ENCODE assay signal across 18 cellular contexts in genomic region chr15:80289558-80290277, GRCh38. TPM values are rescaled to one million over a fixed set of nuclear protein-coding genes. Genes with fewer than 3 reads are reported as not detected.
DNase-seq lines count a peak whose midpoint lies in the region; ATAC-seq and TF ChIP-seq lines count a peak whose summit lies in the region.
"Had no signal": no experiment of that assay in that cellular context is flagged by ENCODE, and none has a peak within 500 bp of the region (broad histone marks: within the 10 kb centered on the region; RNA-seq: fewer than 3 reads in every experiment).

No MANE protein-coding gene starts in this region.

- H3K4me1 Mint-ChIP-seq in activated CD8-positive, alpha-beta T cell treated with anti-CD3 and anti-CD28 coated beads, Interleukin-2, amount 10 ng/mL, durations not matched to agents 7 days and 5 days (ENCODE audit: low read depth): no peaks in the 10 kb centered on the region
- H3K4me1 Mint-ChIP-seq in activated CD8-positive, alpha-beta T cell treated with anti-CD3 and anti-CD28 coated beads for 36 hours (ENCODE audit: low read depth): peaks cover 7% of the 10 kb centered on the region
- H3K4me1 Mint-ChIP-seq in activated T-helper 17 cell treated with anti-CD3 and anti-CD28 coated beads, Interleukin-2, amount 50 U/mL, for 72 hours: no peaks in the 10 kb centered on the region
- peaks cover 27% of the 10 kb centered on the region for H3K4me1 Mint-ChIP-seq in nephron progenitor cell

- no peak for ATAC-seq in activated CD8-positive, alpha-beta T cell treated with anti-CD3 and anti-CD28 coated beads, Interleukin-2, amount 10 ng/mL, durations not matched to agents 7 days and 5 days
- no peak for ATAC-seq in activated CD8-positive, alpha-beta T cell treated with anti-CD3 and anti-CD28 coated beads for 36 hours
- ATAC-seq in activated T-helper 17 cell treated with anti-CD3 and anti-CD28 coated beads, Interleukin-2, amount 50 U/mL, for 72 hours (replicated peaks): no peak
- ATAC-seq in HG02763 (IDR thresholded peaks at IDR 0.05; ENCODE audit: unreplicated experiment) (no peak), GM19463 (IDR thresholded peaks at IDR 0.05; ENCODE audit: unreplicated experiment) (no peak), HG03565 (IDR thresholded peaks at IDR 0.05; ENCODE audit: unreplicated experiment) (no peak)

- no peak overlapping the region for H3K27ac Mint-ChIP-seq in activated CD8-positive, alpha-beta T cell treated with anti-CD3 and anti-CD28 coated beads, Interleukin-2, amount 10 ng/mL, durations not matched to agents 7 days and 5 days
- H3K27ac Mint-ChIP-seq in activated CD8-positive, alpha-beta T cell treated with anti-CD3 and anti-CD28 coated beads for 36 hours: no peak overlapping the region
- no peak overlapping the region for H3K27ac Mint-ChIP-seq in activated T-helper 17 cell treated with anti-CD3 and anti-CD28 coated beads, Interleukin-2, amount 50 U/mL, for 72 hours
- peak overlapping the region; percentile 84 for H3K27ac Mint-ChIP-seq in nephron progenitor cell

- H3K27me3 Mint-ChIP-seq in activated CD8-positive, alpha-beta T cell treated with anti-CD3 and anti-CD28 coated beads, Interleukin-2, amount 10 ng/mL, durations not matched to agents 7 days and 5 days (ENCODE audit: low read depth): peaks cover 12% of the 10 kb centered on the region
- H3K27me3 Mint-ChIP-seq in activated CD8-positive, alpha-beta T cell treated with anti-CD3 and anti-CD28 coated beads for 36 hours: peaks cover 15% of the 10 kb centered on the region
- peaks cover 27% of the 10 kb centered on the region for H3K27me3 Mint-ChIP-seq in activated T-helper 17 cell treated with anti-CD3 and anti-CD28 coated beads, Interleukin-2, amount 50 U/mL, for 72 hours
- H3K27me3 Mint-ChIP-seq in nephron progenitor cell (ENCODE audit: low read depth, poor library complexity): peaks cover 15% of the 10 kb centered on the region

- H3K36me3 Mint-ChIP-seq in activated CD8-positive, alpha-beta T cell treated with anti-CD3 and anti-CD28 coated beads, Interleukin-2, amount 10 ng/mL, durations not matched to agents 7 days and 5 days (ENCODE audit: low read depth): no peaks in the 10 kb centered on the region
- no peaks in the 10 kb centered on the region for H3K36me3 Mint-ChIP-seq in activated CD8-positive, alpha-beta T cell treated with anti-CD3 and anti-CD28 coated beads for 36 hours (ENCODE audit: low read depth)
- no peaks in the 10 kb centered on the region for H3K36me3 Mint-ChIP-seq in activated T-helper 17 cell treated with anti-CD3 and anti-CD28 coated beads, Interleukin-2, amount 50 U/mL, for 72 hours (ENCODE audit: low read depth)
- H3K36me3 Mint-ChIP-seq in nephron progenitor cell (ENCODE audit: low read depth): no peaks in the 10 kb centered on the region

- no peak overlapping the region for H3K4me3 Mint-ChIP-seq in activated CD8-positive, alpha-beta T cell treated with anti-CD3 and anti-CD28 coated beads, Interleukin-2, amount 10 ng/mL, durations not matched to agents 7 days and 5 days
- H3K4me3 Mint-ChIP-seq in activated CD8-positive, alpha-beta T cell treated with anti-CD3 and anti-CD28 coated beads for 36 hours: no peak overlapping the region
- peak overlapping the region; percentile 2 for H3K4me3 Mint-ChIP-seq in activated T-helper 17 cell treated with anti-CD3 and anti-CD28 coated beads, Interleukin-2, amount 50 U/mL, for 72 hours
- H3K4me3 Mint-ChIP-seq in nephron progenitor cell: peak overlapping the region; percentile 43

- H3K27ac ChIP-seq in HEK293 (ENCODE audit: extremely low read depth, low read depth, low read length): no peak overlapping the region

- H3K4me1 ChIP-seq in HEK293 (ENCODE audit: control insufficient read depth, insufficient read depth, low read length): no peaks in the 10 kb centered on the region

- no peak for TF ChIP-seq CTCF in activated CD8-positive, alpha-beta T cell treated with anti-CD3 and anti-CD28 coated beads for 36 hours (IDR thresholded peaks at IDR 0.05)
- TF ChIP-seq CTCF in HEK293 (tag by site-specific recombination; IDR thresholded peaks at IDR 0.05): no peak
- TF ChIP-seq CTCF in nephron progenitor cell (IDR thresholded peaks at IDR 0.05): no peak

- no peak overlapping the region for H3K4me3 ChIP-seq in HEK293 (ENCODE audit: low read depth, low read length)
- H3K4me3 ChIP-seq: MG63 had no signal

- intact Hi-C loops in activated CD8-positive, alpha-beta T cell treated with anti-CD3 and anti-CD28 coated beads for 36 hours (cut with micrococcal nuclease): no loop called here

- no peaks in the 10 kb centered on the region for H3K9me3 ChIP-seq in HEK293 (ENCODE audit: control insufficient read depth, insufficient read depth, low read depth, low read length)
- H3K9me3 ChIP-seq: MG63 had no signal

- POLR2A ChIA-PET in activated CD8-positive, alpha-beta T cell treated with anti-CD3 and anti-CD28 coated beads, Interleukin-2, amount 10 ng/mL, durations not matched to agents 7 days and 5 days (lab: Charles Lee): no interaction called here
- POLR2A ChIA-PET in activated CD8-positive, alpha-beta T cell treated with anti-CD3 and anti-CD28 coated beads for 36 hours (lab: Charles Lee): no interaction called here
- POLR2A ChIA-PET in HEK293 (lab: Yijun Ruan, JAX): no interaction called here

- CTCF ChIA-PET in activated CD8-positive, alpha-beta T cell treated with anti-CD3 and anti-CD28 coated beads, Interleukin-2, amount 10 ng/mL, durations not matched to agents 7 days and 5 days (lab: Charles Lee): no interaction called here
- CTCF ChIA-PET in activated CD8-positive, alpha-beta T cell treated with anti-CD3 and anti-CD28 coated beads for 36 hours (lab: Charles Lee): interaction anchor here (0.6 kb wide), 1 partner anchor 14 kb away, joined by 3 read pairs; no protein-coding TSS in a partner anchor
- CTCF ChIA-PET in HEK293 (lab: Yijun Ruan, JAX): interaction anchor here (0.6 kb wide), 2 partner anchors 59 to 68 kb away, joined by 3 read pairs; no protein-coding TSS in a partner anchor

- peak; percentile 4 for DNase-seq in activated CD8-positive, alpha-beta T cell treated with anti-CD3 and anti-CD28 coated beads, Interleukin-2, amount 10 ng/mL, durations not matched to agents 7 days and 5 days
- DNase-seq in activated CD8-positive, alpha-beta T cell treated with anti-CD3 and anti-CD28 coated beads for 36 hours: no peak
- DNase-seq in nephron progenitor cell: no peak
- DNase-seq: MG63; NCI-H1092 treated with DMSO at 0.1 percent for 48 hours; NCI-H1694 treated with DMSO at 0.1 percent for 48 hours; NCI-H2107; NCI-H2227 treated with DMSO at 0.1 percent for 48 hours; NCI-H524; NK-92 treated with Interleukin-12 subunit alpha and Interleukin-12 subunit beta, amount 100 ng/mL, for 24 hours; RPMI8226 had no signal

- H3K36me3 ChIP-seq in HEK293 (ENCODE audit: control insufficient read depth in 2 of 2, insufficient read depth in 1 of 2, low read length in 2 of 2): no peaks in the 10 kb centered on the region
- H3K36me3 ChIP-seq: MG63 had no signal

- no peaks in the 10 kb centered on the region for H3K9me3 Mint-ChIP-seq in activated CD8-positive, alpha-beta T cell treated with anti-CD3 and anti-CD28 coated beads, Interleukin-2, amount 10 ng/mL, durations not matched to agents 7 days and 5 days (ENCODE audit: insufficient read depth)
- H3K9me3 Mint-ChIP-seq in activated CD8-positive, alpha-beta T cell treated with anti-CD3 and anti-CD28 coated beads for 36 hours: no peaks in the 10 kb centered on the region
- no peaks in the 10 kb centered on the region for H3K9me3 Mint-ChIP-seq in activated T-helper 17 cell treated with anti-CD3 and anti-CD28 coated beads, Interleukin-2, amount 50 U/mL, for 72 hours
- no peaks in the 10 kb centered on the region for H3K9me3 Mint-ChIP-seq in nephron progenitor cell

TF ChIP-seq in HEK293, 187 proteins besides CTCF, POLR2A, EP300 and RAD21 (continues in another document):
- TF ChIP-seq ZNF518A (tag by site-specific recombination; conservative IDR thresholded peaks at IDR 0.05; ENCODE audit: low read depth) (no peak), GLIS1 (tag by site-specific recombination; IDR thresholded peaks at IDR 0.05) (peak; percentile 65)

RNA-seq across cellular contexts. Expression of gene CTXND1, which starts 37.7 kb away (rescaled TPM):
- total RNA-seq in activated CD8-positive, alpha-beta T cell treated with anti-CD3 and anti-CD28 coated beads, Interleukin-2, amount 10 ng/mL, durations not matched to agents 7 days and 5 days: not detected
- not detected for total RNA-seq in activated CD8-positive, alpha-beta T cell treated with anti-CD3 and anti-CD28 coated beads for 36 hours
- total RNA-seq in activated T-helper 17 cell treated with anti-CD3 and anti-CD28 coated beads, Interleukin-2, amount 50 U/mL, for 72 hours: not detected
- total RNA-seq: Daoy, OCI-LY7 had no signal

Comparison
In these comparisons a context has a peak if more than half of its experiments do, and no peak if none do; other contexts are left out.
1. H3K4me3 Mint-ChIP-seq: peak in activated T-helper 17 cell treated with anti-CD3 and anti-CD28 coated beads, Interleukin-2, amount 50 U/mL, for 72 hours (single experiment) and nephron progenitor cell (single experiment); none in activated CD8-positive, alpha-beta T cell treated with anti-CD3 and anti-CD28 coated beads, Interleukin-2, amount 10 ng/mL, durations not matched to agents 7 days and 5 days (single experiment) and activated CD8-positive, alpha-beta T cell treated with anti-CD3 and anti-CD28 coated beads for 36 hours (single experiment).